7 cellular contexts compared by ENCODE assay signal in genomic region chr7:8190121-8190895, GRCh38.
A peak's percentile ranks its signal among the peaks of the same experiment; 100 is the strongest.
DNase-seq lines count a peak whose midpoint lies in the region; ATAC-seq, FAIRE-seq and TF ChIP-seq lines count a peak whose summit lies in the region.

No MANE protein-coding gene starts in this region.

- intact Hi-C loops in body of pancreas (cut with DNase I) (no loop called here), kidney (cut with DNase I) (no loop called here)

- no peaks in the 10 kb centered on the region for H3K27me3 ChIP-seq in body of pancreas

- peak; percentile 85 for FAIRE-seq in kidney (lab: Jason Lieb, UNC)

- H3K4me3 ChIP-seq in body of pancreas (no peak overlapping the region), kidney (ENCODE audit: low read length in 2 of 2) (no peak overlapping the region)

- H3K4me1 Mint-ChIP-seq in T-helper 1 cell treated with Interleukin-12 subunit alpha and Interleukin-12 subunit beta and Interleukin-4 antibody, amounts not matched to agents 30 μg/mL and 1 μg/mL, for 36 hours (ENCODE audit: low read depth), result peaks cover 24% of the 10 kb centered on the region

- H3K36me3 ChIP-seq in body of pancreas (replicated peaks in 1 of 2; ENCODE audit: insufficient read depth in 1 of 2, low read depth in 2 of 2), result no peaks in the 10 kb centered on the region
- no peaks in the 10 kb centered on the region for H3K36me3 ChIP-seq in kidney (ENCODE audit: control insufficient read depth in 1 of 2, insufficient read depth in 2 of 2, low read length in 2 of 2)

- TF ChIP-seq POLR2A in body of pancreas (IDR thresholded peaks at IDR 0.05), result no peak

- ATAC-seq in GM21825 (IDR thresholded peaks at IDR 0.05; ENCODE audit: unreplicated experiment) (peak; percentile 70), body of pancreas (peak; percentile 58)

- peak; percentile 42 for DNase-seq in GM10266 (ENCODE audit: extremely low spot score)
- peak; percentile 63 for DNase-seq in M059J (ENCODE audit: low read depth)
- DNase-seq in body of pancreas, result peak; percentile 38 to 64 (median 50)
- no peak for DNase-seq in kidney
- peak; percentile 22 to 29 for DNase-seq in stimulated activated CD4-positive, alpha-beta T cell treated with anti-CD3 and anti-CD28 coated beads, Interleukin-4, amount 100 ng/mL, for 48 hours (ENCODE audit: low read depth in 2 of 2)

- H3K27me3 Mint-ChIP-seq in T-helper 1 cell treated with Interleukin-12 subunit alpha and Interleukin-12 subunit beta and Interleukin-4 antibody, amounts not matched to agents 30 μg/mL and 1 μg/mL, for 36 hours (ENCODE audit: low read depth), result peaks cover 11% of the 10 kb centered on the region

- WGBS in body of pancreas, 2 donors, result 15 to 22% methylated on average over 4 of the region's 4 CpGs

- no peak overlapping the region for H3K4me3 Mint-ChIP-seq in T-helper 1 cell treated with Interleukin-12 subunit alpha and Interleukin-12 subunit beta and Interleukin-4 antibody, amounts not matched to agents 30 μg/mL and 1 μg/mL, for 36 hours

- H3K27ac Mint-ChIP-seq in T-helper 1 cell treated with Interleukin-12 subunit alpha and Interleukin-12 subunit beta and Interleukin-4 antibody, amounts not matched to agents 30 μg/mL and 1 μg/mL, for 36 hours, result peak overlapping the region; percentile 11

- H3K36me3 Mint-ChIP-seq in T-helper 1 cell treated with Interleukin-12 subunit alpha and Interleukin-12 subunit beta and Interleukin-4 antibody, amounts not matched to agents 30 μg/mL and 1 μg/mL, for 36 hours (ENCODE audit: low read depth), result peaks cover 5% of the 10 kb centered on the region

- no peaks in the 10 kb centered on the region for H3K9me3 ChIP-seq in body of pancreas
- H3K9me3 ChIP-seq in kidney (ENCODE audit: control insufficient read depth in 1 of 2, low read length in 2 of 2), result no peaks in the 10 kb centered on the region

- H3K9me3 Mint-ChIP-seq in T-helper 1 cell treated with Interleukin-12 subunit alpha and Interleukin-12 subunit beta and Interleukin-4 antibody, amounts not matched to agents 30 μg/mL and 1 μg/mL, for 36 hours, result no peaks in the 10 kb centered on the region

- H3K27ac ChIP-seq in body of pancreas (no peak overlapping the region), kidney (ENCODE audit: low read depth in 2 of 2, low read length in 2 of 2) (peak overlapping the region in 1 of 2 donors; percentile 24)

- TF ChIP-seq CTCF in GM10266 (IDR thresholded peaks at IDR 0.05; ENCODE audit: control insufficient read depth, insufficient read depth, low read depth, missing control alignments) (peak; percentile 74), body of pancreas (IDR thresholded peaks at IDR 0.05) (peak in 6 of 7 experiments; percentile 27 to 55 (median 50)), kidney (IDR thresholded peaks at IDR 0.05; ENCODE audit: borderline replicate concordance, extremely low read depth, insufficient read depth) (peak; percentile 73)

- peaks cover 15% of the 10 kb centered on the region for H3K4me1 ChIP-seq in body of pancreas
- peaks cover 6 to 12% of the 10 kb centered on the region in 2 donors for H3K4me1 ChIP-seq in kidney (ENCODE audit: control insufficient read depth in 1 of 2, insufficient read depth in 1 of 2, low read depth in 1 of 2, low read length in 2 of 2)

- H3K9ac ChIP-seq in kidney (ENCODE audit: low read length in 2 of 2), result no peak overlapping the region
